Comparison of ENCODE assay signal across 1 cellular context in the genomic region with DNA sequence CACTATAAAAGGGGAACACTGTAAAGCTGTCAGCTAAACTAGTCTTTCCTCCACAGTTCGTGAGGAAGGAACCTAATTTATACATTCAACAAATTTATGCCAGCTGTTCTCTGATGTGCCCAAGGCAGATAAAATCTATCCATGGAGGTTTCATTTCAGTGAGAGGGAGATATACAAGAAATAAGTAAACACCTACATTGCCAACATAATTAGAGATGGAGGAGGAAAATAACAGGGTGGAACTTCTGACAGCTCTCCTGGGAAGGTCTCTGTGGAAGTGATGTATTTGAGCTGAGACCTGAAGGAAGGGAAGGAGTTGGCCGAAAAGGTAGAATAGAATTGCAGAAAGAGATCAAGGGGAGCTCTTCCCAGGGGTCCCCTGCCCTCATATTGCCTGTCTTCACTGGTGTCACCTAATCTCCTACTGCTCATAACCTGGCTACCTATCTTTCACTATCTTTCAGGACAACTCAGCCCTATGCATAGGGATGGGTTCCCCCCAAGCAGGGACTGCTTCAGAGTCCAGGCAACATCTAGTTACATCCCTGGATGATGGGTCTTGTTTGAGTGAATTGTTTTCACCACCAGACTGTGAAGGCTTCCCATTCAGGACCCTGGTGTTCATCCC.
TF ChIP-seq lines count a peak whose summit lies in the region.

No MANE protein-coding gene starts in this region.

TF ChIP-seq in HepG2, 621 proteins besides CTCF, POLR2A, EP300 and RAD21:
- no peak for TF ChIP-seq DRAP1 (CRISPR knock-in tag; IDR thresholded peaks at IDR 0.05)
